Comparison of ENCODE assay signal across 1 cellular context in the genomic region with DNA sequence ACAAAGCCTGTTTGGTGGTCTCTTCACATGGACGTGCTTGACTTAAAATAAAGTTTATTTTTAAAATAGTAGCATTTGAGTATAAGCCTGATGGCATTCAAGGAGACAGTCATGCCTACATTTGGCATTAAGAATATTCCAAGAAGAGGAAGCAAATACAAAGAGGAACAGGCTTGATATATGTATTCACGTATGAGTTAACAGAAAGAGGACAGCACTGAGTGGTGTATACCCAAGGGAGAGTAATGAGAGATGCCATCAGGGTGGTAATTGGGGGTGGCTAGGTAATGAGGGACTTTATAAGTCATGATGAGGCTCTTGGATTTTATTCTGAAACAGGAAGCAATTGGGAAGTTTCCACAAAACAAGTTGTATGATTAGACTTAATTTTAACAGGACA.
TF ChIP-seq lines count a peak whose summit lies in the region.

No MANE protein-coding gene starts in this region.

TF ChIP-seq in K562, 482 proteins besides CTCF, POLR2A, EP300 and RAD21:
- TF ChIP-seq RUNX1 (IDR thresholded peaks at IDR 0.05; ENCODE audit: low read depth), result no peak
- TF ChIP-seq SNRNP70 (optimal IDR thresholded peaks at IDR 0.05; ENCODE audit: low read depth, low read length), result no peak
- no peak for TF ChIP-seq SMAD1 (IDR thresholded peaks at IDR 0.05; ENCODE audit: low read depth, low read length, partially characterized antibody)
- peak; percentile 48 for TF ChIP-seq PRDM10 (IDR thresholded peaks at IDR 0.05; ENCODE audit: partially characterized antibody)
- no peak for TF ChIP-seq TGIF2 (CRISPR knock-in tag; IDR thresholded peaks at IDR 0.05)
- TF ChIP-seq KDM4B (IDR thresholded peaks at IDR 0.05; ENCODE audit: borderline replicate concordance in 2 of 2, low read depth in 1 of 2), result no peak
- TF ChIP-seq ZNF174 (CRISPR knock-in tag; IDR thresholded peaks at IDR 0.05), result no peak
- TF ChIP-seq, protein P1, sequence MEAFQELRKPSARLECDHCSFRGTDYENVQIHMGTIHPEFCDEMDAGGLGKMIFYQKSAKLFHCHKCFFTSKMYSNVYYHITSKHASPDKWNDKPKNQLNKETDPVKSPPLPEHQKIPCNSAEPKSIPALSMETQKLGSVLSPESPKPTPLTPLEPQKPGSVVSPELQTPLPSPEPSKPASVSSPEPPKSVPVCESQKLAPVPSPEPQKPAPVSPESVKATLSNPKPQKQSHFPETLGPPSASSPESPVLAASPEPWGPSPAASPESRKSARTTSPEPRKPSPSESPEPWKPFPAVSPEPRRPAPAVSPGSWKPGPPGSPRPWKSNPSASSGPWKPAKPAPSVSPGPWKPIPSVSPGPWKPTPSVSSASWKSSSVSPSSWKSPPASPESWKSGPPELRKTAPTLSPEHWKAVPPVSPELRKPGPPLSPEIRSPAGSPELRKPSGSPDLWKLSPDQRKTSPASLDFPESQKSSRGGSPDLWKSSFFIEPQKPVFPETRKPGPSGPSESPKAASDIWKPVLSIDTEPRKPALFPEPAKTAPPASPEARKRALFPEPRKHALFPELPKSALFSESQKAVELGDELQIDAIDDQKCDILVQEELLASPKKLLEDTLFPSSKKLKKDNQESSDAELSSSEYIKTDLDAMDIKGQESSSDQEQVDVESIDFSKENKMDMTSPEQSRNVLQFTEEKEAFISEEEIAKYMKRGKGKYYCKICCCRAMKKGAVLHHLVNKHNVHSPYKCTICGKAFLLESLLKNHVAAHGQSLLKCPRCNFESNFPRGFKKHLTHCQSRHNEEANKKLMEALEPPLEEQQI (IDR thresholded peaks at IDR 0.05), result no peak
- 0 out of 2 replicates have a peak, but pooled peaks have one; percentile 33 for TF ChIP-seq ZBTB40 (IDR thresholded peaks at IDR 0.05)
- no peak for TF ChIP-seq ZBTB40 (CRISPR knock-in tag; IDR thresholded peaks at IDR 0.05)
- no peak for TF ChIP-seq SRSF7 (optimal IDR thresholded peaks at IDR 0.05; ENCODE audit: low read depth, low read length)
TF ChIP-seq in K562: peak in this region for 2.
